ENCODE assay signal across 9 cellular contexts in the genomic region with DNA sequence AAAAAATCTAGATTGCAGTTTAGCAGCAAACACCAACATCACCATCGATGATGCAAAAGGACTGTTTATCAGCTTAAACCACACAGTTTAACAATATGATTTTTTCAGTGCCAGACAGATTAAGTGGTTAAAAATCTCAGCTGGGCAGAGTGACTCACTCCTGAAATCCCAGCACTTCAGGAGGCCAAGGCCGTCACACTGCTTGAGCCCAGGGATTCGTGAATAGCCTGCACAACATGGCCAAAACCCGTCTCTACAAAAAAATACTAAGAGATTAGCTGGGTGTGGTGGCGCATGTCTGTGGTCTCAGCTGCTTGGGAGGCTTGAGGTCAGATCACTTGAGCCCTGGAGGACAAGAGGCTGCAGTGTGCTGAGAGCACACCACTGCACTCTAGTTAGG. TPM values are rescaled to one million over a fixed set of nuclear protein-coding genes. Genes with fewer than 3 reads are reported as not detected.
A peak's percentile ranks its signal among the peaks of the same experiment; 100 is the strongest.
DNase-seq lines count a peak whose midpoint lies in the region; ATAC-seq and TF ChIP-seq lines count a peak whose summit lies in the region.
"Had no signal": no experiment of that assay in that cellular context is flagged by ENCODE, and none has a peak within 500 bp of the region (broad histone marks: within the 10 kb centered on the region; RNA-seq: fewer than 3 reads in every experiment).

No MANE protein-coding gene starts in this region.

- H3K27me3 ChIP-seq in heart left ventricle, result no peaks in the 10 kb centered on the region
- H3K27me3 ChIP-seq in right atrium auricular region, result no peaks in the 10 kb centered on the region

- no peak overlapping the region for H3K4me3 ChIP-seq in heart left ventricle
- H3K4me3 ChIP-seq in right atrium auricular region, result no peak overlapping the region
- no peak overlapping the region for H3K4me3 ChIP-seq in fibroblast of pulmonary artery (replicated peaks; ENCODE audit: low read depth, low read length)
- H3K4me3 ChIP-seq: skin epidermis had no signal

- no peak for TF ChIP-seq POLR2A in heart left ventricle (IDR thresholded peaks at IDR 0.05)

- H3K36me3 Mint-ChIP-seq in T-helper 17 cell (ENCODE audit: low read depth), result peaks cover 16% of the 10 kb centered on the region

- H3K36me3 ChIP-seq in heart left ventricle, result peaks cover 8 to 100% (median 94%) of the 10 kb centered on the region in 9 donors
- peaks cover 92% of the 10 kb centered on the region for H3K36me3 ChIP-seq in right atrium auricular region

- intact Hi-C loops in heart left ventricle (cut with DNase I), result no loop called here

- ATAC-seq in heart left ventricle (peak in 3 of 4 donors; percentile 24 to 61 (median 48)), T-helper 17 cell (no peak)

- peaks cover 26% of the 10 kb centered on the region for H3K4me1 Mint-ChIP-seq in T-helper 17 cell

- H3K27ac ChIP-seq in heart left ventricle, result no peak overlapping the region
- H3K27ac ChIP-seq in right atrium auricular region, result no peak overlapping the region
- H3K27ac ChIP-seq: skin epidermis had no signal

- H3K4me1 ChIP-seq in heart left ventricle, result peaks cover 3 to 18% (median 13%) of the 10 kb centered on the region in 12 donors
- peaks cover 0 to 14% of the 10 kb centered on the region in 2 donors for H3K4me1 ChIP-seq in right atrium auricular region

- peak overlapping the region; percentile 87 for H3K27ac Mint-ChIP-seq in T-helper 17 cell

- DNase-seq in heart left ventricle, result no peak
- DNase-seq in right atrium auricular region (ENCODE audit: low spot score), result no peak
- DNase-seq in T-helper 17 cell, result no peak
- peak; percentile 95 for DNase-seq in fibroblast of pulmonary artery (ENCODE audit: low read depth)
- DNase-seq in stromal cell of bone marrow (ENCODE audit: low read depth), result peak; percentile 89
- DNase-seq in NK-92 (lab: John Stamatoyannopoulos, UW; ENCODE audit: unreplicated experiment), result no peak
- no peak for DNase-seq in DMS153 treated with DMSO at 0.1 percent for 48 hours (lab: John Stamatoyannopoulos, UW; ENCODE audit: unreplicated experiment)
- no peak for DNase-seq in NOMO-1 (lab: John Stamatoyannopoulos, UW; ENCODE audit: unreplicated experiment in 2 of 2)

- TF ChIP-seq CTCF in heart left ventricle (IDR thresholded peaks at IDR 0.05) (no peak), right atrium auricular region (IDR thresholded peaks at IDR 0.05) (no peak), fibroblast of pulmonary artery (IDR thresholded peaks at IDR 0.05; ENCODE audit: low read length, missing control alignments) (no peak)

- H3K9me3 ChIP-seq in heart left ventricle (no peaks in the 10 kb centered on the region), right atrium auricular region (no peaks in the 10 kb centered on the region), T-helper 17 cell (ENCODE audit: control insufficient read depth, low read length, poor library complexity, severe bottlenecking) (no peaks in the 10 kb centered on the region)

- no peaks in the 10 kb centered on the region for H3K27me3 Mint-ChIP-seq in T-helper 17 cell

- WGBS in heart left ventricle, 4 donors, result 68 to 77% (median 75%) methylated on average over 5 of the region's 5 CpGs

- no peak overlapping the region for H3K4me3 Mint-ChIP-seq in T-helper 17 cell

RNA-seq across cellular contexts. Expression of a gene that starts 8.9 kb away (rescaled TPM):
- total RNA-seq in heart left ventricle (10 to 100 TPM; 31.1 to 46.5 (median 35.4) TPM), right atrium auricular region (10 to 100 TPM; 35.6 to 36.6 TPM), T-helper 17 cell (100 to 1,000 TPM; 292 to 297 TPM)
- polyA plus RNA-seq in heart left ventricle, result 10 to 100 TPM; 34.1 to 34.8 TPM

RNA-seq across cellular contexts. Expression of a gene that starts 9.2 kb away (rescaled TPM):
- total RNA-seq in heart left ventricle (10 to 100 TPM in 1 of 9 donors, 1 to 10 TPM in 8; 2.2 to 10.4 (median 2.9) TPM), right atrium auricular region (1 to 10 TPM; 2.2 to 3.0 TPM), T-helper 17 cell (10 to 100 TPM; 24.1 to 25.1 TPM)
- polyA plus RNA-seq in heart left ventricle, result 1 to 10 TPM; 2.1 to 2.5 TPM

RNA-seq across cellular contexts. Expression of a gene that starts 17.1 kb away (rescaled TPM):
- total RNA-seq in heart left ventricle (10 to 100 TPM in 2 of 9 donors, 1 to 10 TPM in 7; 6.4 to 14.3 (median 8.0) TPM), right atrium auricular region (1 to 10 TPM; 7.5 to 9.6 TPM), T-helper 17 cell (10 to 100 TPM; 53.0 to 60.3 TPM)
- 10 to 100 TPM in 1 of 2 donors, 1 to 10 TPM in 1; 7.1 to 11.0 TPM for polyA plus RNA-seq in heart left ventricle

Comparison
In these comparisons a context has a peak if more than half of its experiments do, and no peak if none do; other contexts are left out.
1. DNase-seq: peak in fibroblast of pulmonary artery (single experiment) and stromal cell of bone marrow (single experiment); none in heart left ventricle (0 of 5), right atrium auricular region (single experiment), T-helper 17 cell (0 of 3), NK-92 (single experiment), DMS153 treated with DMSO at 0.1 percent for 48 hours (single experiment) and NOMO-1 (0 of 2).
2. RNA of a gene that starts 8.9 kb away (total RNA-seq): 292 to 297 TPM in T-helper 17 cell; 35.6 to 36.6 TPM in right atrium auricular region and 31.1 to 46.5 TPM in heart left ventricle; every median in the first group is over 4 times any median in the second.